In the genomic region with DNA sequence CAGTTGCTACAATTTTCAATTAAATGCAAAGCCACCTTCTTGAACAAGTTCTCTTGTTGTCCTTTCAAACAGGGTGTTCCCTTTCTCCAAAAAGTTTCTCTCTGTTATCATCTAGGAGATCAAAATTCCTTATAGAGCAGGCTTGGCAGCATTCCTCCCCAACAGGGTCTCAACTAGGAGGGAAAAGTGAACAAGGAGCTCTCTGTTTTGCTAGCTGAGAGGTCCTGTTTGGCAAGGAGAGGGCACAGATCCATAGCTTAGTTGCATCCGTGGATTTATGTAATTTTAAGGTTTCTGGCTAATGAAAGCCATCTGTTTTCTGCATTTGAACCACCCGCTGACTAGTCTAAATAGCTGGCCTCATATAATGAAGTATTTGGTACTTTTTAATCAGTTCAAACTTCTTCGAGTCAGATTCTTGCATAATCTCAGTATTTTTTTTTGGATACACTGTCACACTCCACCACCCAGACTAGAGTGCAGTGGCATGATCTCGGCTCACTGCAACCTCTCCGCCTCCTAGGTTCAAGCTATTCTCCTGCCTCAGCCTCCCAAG, we compare ENCODE assay signal across 7 cellular contexts. TPM values are rescaled to one million over a fixed set of nuclear protein-coding genes. Genes with fewer than 3 reads are reported as not detected.
DNase-seq lines count a peak whose midpoint lies in the region; ATAC-seq and TF ChIP-seq lines count a peak whose summit lies in the region.

No MANE protein-coding gene starts in this region.

- TF ChIP-seq POLR2A in testis (IDR thresholded peaks at IDR 0.05), result no peak

- H3K27ac ChIP-seq in hepatocyte (peak overlapping the region; percentile 54), testis (peak overlapping the region; percentile 83)

- TF ChIP-seq CTCF in astrocyte of the spinal cord (IDR thresholded peaks at IDR 0.05; ENCODE audit: low read depth, low read length) (no peak), hepatocyte (IDR thresholded peaks at IDR 0.05; ENCODE audit: poor library complexity) (no peak), testis (IDR thresholded peaks at IDR 0.05) (no peak), omental fat pad (IDR thresholded peaks at IDR 0.05) (no peak)

- H3K27me3 ChIP-seq in hepatocyte, result no peaks in the 10 kb centered on the region
- no peaks in the 10 kb centered on the region for H3K27me3 ChIP-seq in testis

- no peaks in the 10 kb centered on the region for H3K9me3 ChIP-seq in hepatocyte (ENCODE audit: low read depth)
- no peaks in the 10 kb centered on the region for H3K9me3 ChIP-seq in testis

- intact Hi-C loops in testis (cut with DNase I; ENCODE audit: low total_unique reads), result no loop called here

- H2AFZ ChIP-seq in hepatocyte, result no peak overlapping the region

- H3K79me2 ChIP-seq in hepatocyte, result peaks cover 90% of the 10 kb centered on the region

- H3K36me3 ChIP-seq in hepatocyte (replicated peaks; ENCODE audit: insufficient read depth, low read depth) (no peaks in the 10 kb centered on the region), testis (ENCODE audit: low read depth, missing control alignments) (no peaks in the 10 kb centered on the region)

- H3K9me2 ChIP-seq in hepatocyte (replicated peaks; ENCODE audit: insufficient read depth), result no peaks in the 10 kb centered on the region

- 45% methylated on average over 5 of the region's 5 CpGs for WGBS in hepatocyte (ENCODE audit: low lambda C conversion rate, missing lambda C conversion rate)
- WGBS in testis, 2 donors, result 44 to 46% methylated on average over 5 of the region's 5 CpGs

- peak; percentile 18 for DNase-seq in HS-5 (ENCODE audit: low read depth)
- DNase-seq in astrocyte of the spinal cord (ENCODE audit: low read depth, low spot score), result peak; percentile 58
- DNase-seq in hepatocyte (ENCODE audit: low spot score), result peak; percentile 14
- no peak for DNase-seq in testis
- no peak for DNase-seq in ACHN
- no peak for DNase-seq in omental fat pad (ENCODE audit: low spot score)

- in situ Hi-C loops in astrocyte of the spinal cord (cut with HindIII; ENCODE audit: low sequenced_read_pairs), result no loop called here
- in situ Hi-C loops in ACHN (cut with HindIII; ENCODE audit: low pct_ligation_motif_present, low pct_unique_long_range_greater_than_20kb, low sequenced_read_pairs), result no loop called here

- H3K4me1 ChIP-seq in hepatocyte (ENCODE audit: insufficient read depth), result peaks cover 12% of the 10 kb centered on the region
- peaks cover 27% of the 10 kb centered on the region for H3K4me1 ChIP-seq in testis

- peaks cover 10% of the 10 kb centered on the region for H4K20me1 ChIP-seq in hepatocyte (ENCODE audit: insufficient read depth, poor library complexity, severe bottlenecking)

- H3K4me2 ChIP-seq in hepatocyte, result peak overlapping the region; percentile 49

- ATAC-seq in HG02678 (IDR thresholded peaks at IDR 0.05; ENCODE audit: unreplicated experiment) (no peak), omental fat pad (ENCODE audit: low FRiP score) (no peak)

- H3K4me3 ChIP-seq in astrocyte of the spinal cord (ENCODE audit: low read depth, low read length) (no peak overlapping the region), hepatocyte (no peak overlapping the region), testis (no peak overlapping the region)

RNA-seq across cellular contexts. Expression of a gene that starts 54.0 kb away (rescaled TPM):
- total RNA-seq in hepatocyte (288 and 316 TPM in 2 replicates), testis (100 to 1,000 TPM; 390 to 670 TPM), omental fat pad (100 to 1,000 TPM; 197 to 380 (median 296) TPM)
- polyA plus RNA-seq in hepatocyte (46.4 and 55.7 TPM in 2 replicates), testis (ENCODE audit: insufficient read depth, low read depth, low replicate concordance) (409 TPM)

Comparison
In these comparisons a context has a peak if more than half of its experiments do, and no peak if none do; other contexts are left out.
1. DNase-seq: peak in HS-5 (single experiment), astrocyte of the spinal cord (single experiment) and hepatocyte (single experiment); none in testis (single experiment), ACHN (single experiment) and omental fat pad (single experiment).